9 cellular contexts compared by ENCODE assay signal in genomic region chr3:134846943-134847342, GRCh38. TPM values are rescaled to one million over a fixed set of nuclear protein-coding genes. Genes with fewer than 3 reads are reported as not detected.
DNase-seq lines count a peak whose midpoint lies in the region; ATAC-seq, FAIRE-seq and TF ChIP-seq lines count a peak whose summit lies in the region.
"Had no signal": no experiment of that assay in that cellular context is flagged by ENCODE, and none has a peak within 500 bp of the region (broad histone marks: within the 10 kb centered on the region; RNA-seq: fewer than 3 reads in every experiment).

No MANE protein-coding gene starts in this region.

- TF ChIP-seq CTCF in psoas muscle (IDR thresholded peaks at IDR 0.05) (no peak), BE2C (IDR thresholded peaks at IDR 0.05; ENCODE audit: low read depth, low read length) (no peak), colonic mucosa (IDR thresholded peaks at IDR 0.05) (no peak)

- no peak overlapping the region for H3K9ac ChIP-seq in colonic mucosa (ENCODE audit: low read depth in 2 of 2, low read length in 2 of 2)

- ATAC-seq in psoas muscle, result peak in 3 of 4 donors; percentile 48 to 50 (median 49)
- ATAC-seq in GM19455 (IDR thresholded peaks at IDR 0.05; ENCODE audit: unreplicated experiment), result no peak

- DNase-seq in GM03348 (ENCODE audit: low spot score), result peak; percentile 89
- DNase-seq in RCC 7860 (ENCODE audit: low spot score), result peak; percentile 98
- peak; percentile 61 for DNase-seq in fibroblast of peridontal ligament (ENCODE audit: extremely low read depth)
- no peak for DNase-seq in psoas muscle
- no peak for DNase-seq in BE2C
- no peak for DNase-seq in colonic mucosa
- DNase-seq in occipital lobe (lab: John Stamatoyannopoulos, UW), result no peak
- DNase-seq: NCI-H2107 had no signal

- intact Hi-C loops in psoas muscle (cut with DNase I), result no loop called here
- intact Hi-C loops in colonic mucosa (cut with DNase I), result no loop called here

- FAIRE-seq in RCC 7860 (lab: Jason Lieb, UNC), result peak; percentile 98

- WGBS in psoas muscle, 3 donors, result 48 to 56% (median 54%) methylated on average over 10 of the region's 10 CpGs

- H3K36me3 ChIP-seq in psoas muscle (ENCODE audit: insufficient read depth in 1 of 2, low read depth in 1 of 2) (no peaks in the 10 kb centered on the region), BE2C (no peaks in the 10 kb centered on the region), colonic mucosa (no peaks in the 10 kb centered on the region)

- no peaks in the 10 kb centered on the region for H3K9me3 ChIP-seq in psoas muscle
- no peaks in the 10 kb centered on the region for H3K9me3 ChIP-seq in BE2C
- no peaks in the 10 kb centered on the region for H3K9me3 ChIP-seq in colonic mucosa

- peaks cover 7% of the 10 kb centered on the region for H3K4me1 ChIP-seq in psoas muscle
- no peaks in the 10 kb centered on the region for H3K4me1 ChIP-seq in BE2C
- no peaks in the 10 kb centered on the region for H3K4me1 ChIP-seq in colonic mucosa

- no peak overlapping the region for H3K4me3 ChIP-seq in psoas muscle
- H3K4me3 ChIP-seq in BE2C (ENCODE audit: low read depth, low read length), result no peak overlapping the region
- H3K4me3 ChIP-seq in colonic mucosa, result no peak overlapping the region

- H3K27ac ChIP-seq in psoas muscle, result no peak overlapping the region
- no peak overlapping the region for H3K27ac ChIP-seq in colonic mucosa

- H3K27me3 ChIP-seq in psoas muscle (ENCODE audit: insufficient read depth in 3 of 3, low read length in 2 of 3), result no peaks in the 10 kb centered on the region
- H3K27me3 ChIP-seq in BE2C, result no peaks in the 10 kb centered on the region
- H3K27me3 ChIP-seq in colonic mucosa, result no peaks in the 10 kb centered on the region

RNA-seq across cellular contexts. Expression of gene EPHB1, which starts 51.9 kb away (rescaled TPM):
- 1 to 10 TPM; 1.6 to 3.3 (median 2.5) TPM for total RNA-seq in psoas muscle
- 1 to 10 TPM in 2 of 3 donors, under 1 TPM in 1; 0.85 to 6.3 (median 1.3) TPM for polyA plus RNA-seq in psoas muscle
- 0.65 TPM for polyA plus RNA-seq in BE2C (2012; ENCODE audit: insufficient read depth, insufficient read length, low read depth)
- under 1 TPM; 0.40 to 0.74 TPM for total RNA-seq in colonic mucosa
- total RNA-seq in occipital lobe, result 20.1 TPM

Comparison
In these comparisons a context has a peak if more than half of its experiments do, and no peak if none do; other contexts are left out.
1. DNase-seq: peak in GM03348 (single experiment), RCC 7860 (single experiment) and fibroblast of peridontal ligament (single experiment); none in psoas muscle (0 of 2), BE2C (single experiment), colonic mucosa (single experiment) and occipital lobe (single experiment).